18 cellular contexts compared by ENCODE assay signal in genomic region chr6:111677186-111677990, GRCh38.
DNase-seq lines count a peak whose midpoint lies in the region; ATAC-seq, FAIRE-seq and TF ChIP-seq lines count a peak whose summit lies in the region.
"Had no signal": no experiment of that assay in that cellular context is flagged by ENCODE, and none has a peak within 500 bp of the region (broad histone marks: within the 10 kb centered on the region; RNA-seq: fewer than 3 reads in every experiment).

No MANE protein-coding gene starts in this region.

- TF ChIP-seq RAD21 in HepG2 (CRISPR knock-in tag; IDR thresholded peaks at IDR 0.05): no peak

- H3K4me1 Mint-ChIP-seq in activated naive CD8-positive, alpha-beta T cell (ENCODE audit: low read depth): peaks cover 47% of the 10 kb centered on the region
- peaks cover 24% of the 10 kb centered on the region for H3K4me1 Mint-ChIP-seq in activated naive CD8-positive, alpha-beta T cell treated with anti-CD3 and anti-CD28 coated beads, Interleukin-2, amount 50 U/mL, for 24 hours

- FAIRE-seq in HepG2 (lab: Jason Lieb, UNC): peak; percentile 59
- FAIRE-seq: colon had no signal

- H3K4me2 ChIP-seq in HepG2 (ENCODE audit: low read depth, low read length): peak overlapping the region; percentile 63

- H3K27ac ChIP-seq in colonic mucosa (peak overlapping the region; percentile 0), HepG2 (ENCODE audit: extremely low read length, insufficient read depth, low read length) (peak overlapping the region; percentile 51)
- H3K27ac ChIP-seq: ascending aorta, tibial artery had no signal

- no peak for DNase-seq in activated naive CD8-positive, alpha-beta T cell treated with anti-CD3 and anti-CD28 coated beads, Interleukin-2, amount 50 U/mL, for 24 hours
- DNase-seq in colonic mucosa: no peak
- peak; percentile 61 for DNase-seq in HepG2 (ENCODE audit: low spot score)
- DNase-seq in NK-92 (lab: John Stamatoyannopoulos, UW; ENCODE audit: unreplicated experiment): no peak
- DNase-seq in NCI-H2081 (lab: John Stamatoyannopoulos, UW): no peak
- DNase-seq: activated effector memory CD4-positive, alpha-beta T cell treated with Interleukin-2 at 50 U/mL for 16 hours; islet precursor cell; KG1; midbrain; NK-92 treated with Interleukin-12 subunit alpha and Interleukin-12 subunit beta, amount 100 ng/mL, for 24 hours; SW 1271; tibial artery had no signal

- H3K36me3 Mint-ChIP-seq in activated naive CD8-positive, alpha-beta T cell: peaks cover 20% of the 10 kb centered on the region
- peaks cover 78% of the 10 kb centered on the region for H3K36me3 Mint-ChIP-seq in activated naive CD8-positive, alpha-beta T cell treated with anti-CD3 and anti-CD28 coated beads, Interleukin-2, amount 50 U/mL, for 24 hours (ENCODE audit: low read depth)
- H3K36me3 Mint-ChIP-seq: WTC11 had no signal

- no peak for TF ChIP-seq CTCF in colonic mucosa (IDR thresholded peaks at IDR 0.05)
- TF ChIP-seq CTCF in HepG2 (CRISPR knock-in tag; IDR thresholded peaks at IDR 0.05): no peak

- H3K9me3 Mint-ChIP-seq in activated naive CD8-positive, alpha-beta T cell (ENCODE audit: low read depth): no peaks in the 10 kb centered on the region
- H3K9me3 Mint-ChIP-seq in activated naive CD8-positive, alpha-beta T cell treated with anti-CD3 and anti-CD28 coated beads, Interleukin-2, amount 50 U/mL, for 24 hours: no peaks in the 10 kb centered on the region
- H3K9me3 Mint-ChIP-seq: WTC11 had no signal

- H3K4me3 ChIP-seq in colonic mucosa (no peak overlapping the region), HepG2 (replicated peaks in 1 of 3; ENCODE audit: insufficient read depth in 1 of 3, low read depth in 2 of 3, low read length in 3 of 3) (peak overlapping the region; percentile 12 to 43 (median 31); a peak in 4 of 6 replicates)
- H3K4me3 ChIP-seq: ascending aorta, tibial artery had no signal

- 3% methylated on average over 3 of the region's 3 CpGs for WGBS in HepG2 (ENCODE audit: low lambda C conversion rate)

- peak overlapping the region; percentile 7 for H2AFZ ChIP-seq in HepG2 (ENCODE audit: low read length)

- H3K36me3 ChIP-seq in colonic mucosa: no peaks in the 10 kb centered on the region
- peaks cover 0 to 1% of the 10 kb centered on the region in 2 experiments; a peak in 3 of 5 replicates for H3K36me3 ChIP-seq in HepG2 (replicated peaks in 1 of 2; ENCODE audit: control insufficient read depth in 1 of 2, insufficient read depth in 2 of 2, low read length in 2 of 2)

- H3K27me3 ChIP-seq in colonic mucosa (no peaks in the 10 kb centered on the region), HepG2 (ENCODE audit: control insufficient read depth in 1 of 2, insufficient read depth in 2 of 2, low read length in 2 of 2) (no peaks in the 10 kb centered on the region)
- H3K27me3 ChIP-seq: ascending aorta, tibial artery had no signal

- POLR2A ChIA-PET in HepG2 (lab: Yijun Ruan, JAX): interaction anchor here (0.7 to 1.1 kb wide), 3 partner anchors 10 to 195 kb away, joined by 3 read pairs; partner anchors contain the start of gene REV3L

- H3K9me3 ChIP-seq in colonic mucosa (no peaks in the 10 kb centered on the region), HepG2 (ENCODE audit: low read length) (no peaks in the 10 kb centered on the region)
- H3K9me3 ChIP-seq: ascending aorta, tibial artery had no signal

- H3K9ac ChIP-seq in colonic mucosa (ENCODE audit: low read depth in 2 of 2, low read length in 2 of 2) (no peak overlapping the region), HepG2 (ENCODE audit: insufficient read depth, low read depth, low read length) (no peak overlapping the region)

- peak in 1 of 2 experiments; percentile 38; a peak in 1 of 4 replicates for TF ChIP-seq EP300 in HepG2 (IDR thresholded peaks at IDR 0.05; ENCODE audit: low read depth in 2 of 2, low read length in 2 of 2)
- no peak for TF ChIP-seq EP300 in HepG2 (CRISPR knock-in tag; IDR thresholded peaks at IDR 0.05; ENCODE audit: borderline replicate concordance)

- no peaks in the 10 kb centered on the region for H4K20me1 ChIP-seq in HepG2 (ENCODE audit: insufficient read depth, low read length)

- no peak overlapping the region for H3K4me3 Mint-ChIP-seq in activated naive CD8-positive, alpha-beta T cell
- H3K4me3 Mint-ChIP-seq in activated naive CD8-positive, alpha-beta T cell treated with anti-CD3 and anti-CD28 coated beads, Interleukin-2, amount 50 U/mL, for 24 hours: no peak overlapping the region
- H3K4me3 Mint-ChIP-seq: WTC11 had no signal

- peak overlapping the region; percentile 46 for H3K27ac Mint-ChIP-seq in activated naive CD8-positive, alpha-beta T cell
- no peak overlapping the region for H3K27ac Mint-ChIP-seq in activated naive CD8-positive, alpha-beta T cell treated with anti-CD3 and anti-CD28 coated beads, Interleukin-2, amount 50 U/mL, for 24 hours
- H3K27ac Mint-ChIP-seq: WTC11 had no signal

- in situ Hi-C loops in HepG2 (cut with HindIII; ENCODE audit: extremely low pct_ligation_motif_present, low pct_unique_long_range_greater_than_20kb): no loop called here

- CTCF ChIA-PET in HepG2 (lab: Yijun Ruan, JAX; ENCODE audit: low intra/inter-chr PET ratio, low total read pairs): no interaction called here

- H3K27me3 Mint-ChIP-seq in activated naive CD8-positive, alpha-beta T cell: no peaks in the 10 kb centered on the region
- no peaks in the 10 kb centered on the region for H3K27me3 Mint-ChIP-seq in activated naive CD8-positive, alpha-beta T cell treated with anti-CD3 and anti-CD28 coated beads, Interleukin-2, amount 50 U/mL, for 24 hours

- no peak for ATAC-seq in activated naive CD8-positive, alpha-beta T cell treated with anti-CD3 and anti-CD28 coated beads, Interleukin-2, amount 50 U/mL, for 24 hours
- ATAC-seq in HepG2 (peak; percentile 84), GM19397 (IDR thresholded peaks at IDR 0.05; ENCODE audit: unreplicated experiment) (no peak), GM21529 (IDR thresholded peaks at IDR 0.05; ENCODE audit: unreplicated experiment) (no peak)
- ATAC-seq: WTC11 had no signal

- H3K4me1 ChIP-seq in colonic mucosa: peaks cover 15% of the 10 kb centered on the region
- peaks cover 66% of the 10 kb centered on the region for H3K4me1 ChIP-seq in HepG2 (ENCODE audit: insufficient read depth, low read length)

- peak in 1 of 2 experiments; percentile 55; a peak in 1 of 4 replicates for TF ChIP-seq POLR2A in HepG2 (IDR thresholded peaks at IDR 0.05; ENCODE audit: insufficient read depth in 1 of 2, low read depth in 2 of 2, low read length in 2 of 2)

- BruUV-seq in HepG2 (replicated peaks; lab: Mats Ljungman, UMichigan): no TSS peak

- H3K79me2 ChIP-seq in HepG2 (ENCODE audit: insufficient read depth, low read length): no peaks in the 10 kb centered on the region

- intact Hi-C loops in colonic mucosa (cut with DNase I): no loop called here
- intact Hi-C loops in HepG2 (cut with micrococcal nuclease; ENCODE audit: unreplicated experiment): loop anchor here (5.0 kb wide), 1 partner anchor 65 kb away; no protein-coding TSS in a partner anchor

TF ChIP-seq in HepG2, 621 proteins besides CTCF, POLR2A, EP300 and RAD21 (continues in another document):
- TF ChIP-seq ZSCAN30 (CRISPR knock-in tag; IDR thresholded peaks at IDR 0.05) (peak; percentile 14; the same call in 1 of the 2 replicates), FOXP1 (IDR thresholded peaks at IDR 0.05) (no peak), FOXP1 (CRISPR knock-in tag; IDR thresholded peaks at IDR 0.05) (peak; percentile 33; the same call in 1 of the 2 replicates), TBX2 (CRISPR knock-in tag; IDR thresholded peaks at IDR 0.05; ENCODE audit: borderline replicate concordance) (peak; percentile 35; the same call in 1 of the 2 replicates), THRA (CRISPR knock-in tag; IDR thresholded peaks at IDR 0.05; ENCODE audit: borderline replicate concordance) (no peak), ZNF33A (CRISPR knock-in tag; IDR thresholded peaks at IDR 0.05; ENCODE audit: borderline replicate concordance) (no peak), ZBTB21 (CRISPR knock-in tag; IDR thresholded peaks at IDR 0.05) (no peak), NKX3-1 (CRISPR knock-in tag; IDR thresholded peaks at IDR 0.05) (no peak), RARA (CRISPR knock-in tag; IDR thresholded peaks at IDR 0.05) (no peak), BCL6 (CRISPR knock-in tag; IDR thresholded peaks at IDR 0.05) (peak; percentile 34; the same call in 1 of the 2 replicates), SOX5 (CRISPR knock-in tag; IDR thresholded peaks at IDR 0.05; ENCODE audit: borderline replicate concordance) (peak; percentile 54; the same call in 1 of the 2 replicates), XBP1 (CRISPR knock-in tag; IDR thresholded peaks at IDR 0.05) (no peak), POLR2AphosphoS5 (IDR thresholded peaks at IDR 0.05; ENCODE audit: low read depth, low read length) (peak; percentile 62; the same call in 1 of the 2 replicates), ZNF678 (CRISPR knock-in tag; IDR thresholded peaks at IDR 0.05) (no peak), ZNF616 (CRISPR knock-in tag; IDR thresholded peaks at IDR 0.05; ENCODE audit: low read depth) (no peak), SNRNP70 (IDR thresholded peaks at IDR 0.05; ENCODE audit: low read depth, low read length) (no peak), ZNF230 (CRISPR knock-in tag; IDR thresholded peaks at IDR 0.05) (no peak)
- TF ChIP-seq, protein P1, sequence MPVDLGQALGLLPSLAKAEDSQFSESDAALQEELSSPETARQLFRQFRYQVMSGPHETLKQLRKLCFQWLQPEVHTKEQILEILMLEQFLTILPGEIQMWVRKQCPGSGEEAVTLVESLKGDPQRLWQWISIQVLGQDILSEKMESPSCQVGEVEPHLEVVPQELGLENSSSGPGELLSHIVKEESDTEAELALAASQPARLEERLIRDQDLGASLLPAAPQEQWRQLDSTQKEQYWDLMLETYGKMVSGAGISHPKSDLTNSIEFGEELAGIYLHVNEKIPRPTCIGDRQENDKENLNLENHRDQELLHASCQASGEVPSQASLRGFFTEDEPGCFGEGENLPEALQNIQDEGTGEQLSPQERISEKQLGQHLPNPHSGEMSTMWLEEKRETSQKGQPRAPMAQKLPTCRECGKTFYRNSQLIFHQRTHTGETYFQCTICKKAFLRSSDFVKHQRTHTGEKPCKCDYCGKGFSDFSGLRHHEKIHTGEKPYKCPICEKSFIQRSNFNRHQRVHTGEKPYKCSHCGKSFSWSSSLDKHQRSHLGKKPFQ (CRISPR knock-in tag; IDR thresholded peaks at IDR 0.05; ENCODE audit: insufficient replicate concordance): no peak
